ENCODE assay signal across 12 cellular contexts in genomic region chr9:37295178-37295577, GRCh38.
"Had no signal": no experiment of that assay in that cellular context is flagged by ENCODE, and none has a peak within 500 bp of the region (broad histone marks: within the 10 kb centered on the region; RNA-seq: fewer than 3 reads in every experiment).

No MANE protein-coding gene starts in this region.

- DNase-seq: activated CD4-positive, alpha-beta memory T cell treated with anti-CD3 and anti-CD28 coated beads, Interleukin-2, amount 10 ng/mL, durations not matched to agents 7 days and 5 days; activated CD8-positive, alpha-beta memory T cell treated with anti-CD3 and anti-CD28 coated beads, Interleukin-2, amount 50 U/mL, for 48 hours; amniotic stem cell; effector memory CD8-positive, alpha-beta T cell; left ventricle myocardium superior; sigmoid colon; stimulated activated CD4-positive, alpha-beta T cell treated with anti-CD3 and anti-CD28 coated beads, Interleukin-12 subunit alpha, Interleukin-12 subunit beta, amount 100 ng/mL, for 4 hours; tibial artery had no signal

- H3K4me3 Mint-ChIP-seq: activated CD4-positive, alpha-beta memory T cell treated with anti-CD3 and anti-CD28 coated beads, Interleukin-2, amount 10 ng/mL, durations not matched to agents 7 days and 5 days; brain; effector memory CD8-positive, alpha-beta T cell had no signal

- H3K9me3 ChIP-seq: sigmoid colon, tibial artery, vagina had no signal

- H2AFZ ChIP-seq: hepatocyte had no signal

- H3K27me3 Mint-ChIP-seq: activated CD4-positive, alpha-beta memory T cell treated with anti-CD3 and anti-CD28 coated beads, Interleukin-2, amount 10 ng/mL, durations not matched to agents 7 days and 5 days; brain; effector memory CD8-positive, alpha-beta T cell had no signal

- H3K4me2 ChIP-seq: hepatocyte had no signal

- H3K27ac Mint-ChIP-seq: activated CD4-positive, alpha-beta memory T cell treated with anti-CD3 and anti-CD28 coated beads, Interleukin-2, amount 10 ng/mL, durations not matched to agents 7 days and 5 days; brain; effector memory CD8-positive, alpha-beta T cell had no signal

- H3K9me3 Mint-ChIP-seq: activated CD4-positive, alpha-beta memory T cell treated with anti-CD3 and anti-CD28 coated beads, Interleukin-2, amount 10 ng/mL, durations not matched to agents 7 days and 5 days; brain; effector memory CD8-positive, alpha-beta T cell had no signal

- H3K27ac ChIP-seq: hepatocyte, sigmoid colon, tibial artery, vagina had no signal

- H3K36me3 ChIP-seq: sigmoid colon, tibial artery, vagina had no signal

- ATAC-seq: activated CD4-positive, CD25-positive, alpha-beta regulatory T cell treated with anti-CD3 and anti-CD28 coated beads, Interleukin-2, amount 50 U/mL, for 24 hours; effector memory CD8-positive, alpha-beta T cell; left ventricle myocardium superior had no signal

- H3K4me3 ChIP-seq: hepatocyte, sigmoid colon, tibial artery, vagina had no signal

- H3K27me3 ChIP-seq: hepatocyte, sigmoid colon, tibial artery, vagina had no signal
